Comparison of ENCODE assay signal across 32 cellular contexts in the genomic region with DNA sequence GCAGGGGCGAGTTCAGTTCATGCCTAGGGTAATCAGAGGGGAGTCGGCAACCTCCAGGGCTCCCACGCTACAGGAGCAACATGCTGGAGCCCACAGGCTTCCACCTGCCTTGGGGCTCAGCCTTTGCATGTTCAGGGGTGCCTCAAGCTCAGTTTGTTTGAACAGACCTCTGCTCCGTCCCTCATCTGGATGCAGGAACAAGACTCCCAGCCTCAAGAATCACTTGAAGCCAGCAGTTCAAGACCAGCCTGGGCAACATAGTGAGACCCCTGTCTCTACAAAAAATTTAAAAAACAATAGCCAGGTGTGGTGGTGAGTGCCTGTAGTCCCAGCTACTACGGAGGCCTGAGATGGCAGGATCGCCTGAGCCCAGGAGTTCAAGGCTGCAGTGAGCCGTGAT. TPM values are rescaled to one million over a fixed set of nuclear protein-coding genes. Genes with fewer than 3 reads are reported as not detected.
"Had no signal": no experiment of that assay in that cellular context is flagged by ENCODE, and none has a peak within 500 bp of the region (broad histone marks: within the 10 kb centered on the region; RNA-seq: fewer than 3 reads in every experiment).

No MANE protein-coding gene starts in this region.

- H3K9me3 ChIP-seq: adrenal gland, body of pancreas had no signal

- H3K4me3 Mint-ChIP-seq: activated B cell treated with CpG ODN at 0.5 μM for 24 hours; activated CD4-positive, alpha-beta memory T cell treated with anti-CD3 and anti-CD28 coated beads for 36 hours; activated naive CD4-positive, alpha-beta T cell treated with anti-CD3 and anti-CD28 coated beads for 36 hours; activated T-cell treated with anti-CD3 and anti-CD28 coated beads, Interleukin-2, amount 50 U/mL, for 4 hours; activated T-helper 1 cell treated with anti-CD3 and anti-CD28 coated beads, Interleukin-12 subunit alpha, Interleukin-12 subunit beta, Interleukin-2, Interleukin-4 antibody, amounts not matched to agents 30 ng/mL and 10 ng/mL and 1 ng/mL, durations not matched to agents 14 hours and 24 hours and 36 hours; T-helper 2 cell treated with Interferon-gamma antibody and Interleukin-4, amounts not matched to agents 5 μg/mL and 100 μg/mL, for 36 hours had no signal

- H3K36me3 ChIP-seq: adrenal gland had no signal

- H3K27ac ChIP-seq: adrenal gland, body of pancreas had no signal

- H3K36me3 Mint-ChIP-seq: activated CD4-positive, alpha-beta memory T cell treated with anti-CD3 and anti-CD28 coated beads for 36 hours; activated naive CD4-positive, alpha-beta T cell treated with anti-CD3 and anti-CD28 coated beads, Interleukin-2, amount 50 U/mL, for 72 hours had no signal

- H3K9me3 Mint-ChIP-seq: activated B cell treated with CpG ODN at 0.5 μM for 24 hours; activated CD4-positive, alpha-beta memory T cell treated with anti-CD3 and anti-CD28 coated beads for 36 hours; activated naive CD4-positive, alpha-beta T cell treated with anti-CD3 and anti-CD28 coated beads for 36 hours; activated naive CD4-positive, alpha-beta T cell treated with anti-CD3 and anti-CD28 coated beads, Interleukin-2, amount 50 U/mL, for 72 hours; activated T-cell treated with anti-CD3 and anti-CD28 coated beads, Interleukin-2, amount 50 U/mL, for 4 hours; activated T-helper 1 cell treated with anti-CD3 and anti-CD28 coated beads, Interleukin-12 subunit alpha, Interleukin-12 subunit beta, Interleukin-2, Interleukin-4 antibody, amounts not matched to agents 30 ng/mL and 10 ng/mL and 1 ng/mL, durations not matched to agents 14 hours and 24 hours and 36 hours; T-helper 2 cell treated with Interferon-gamma antibody and Interleukin-4, amounts not matched to agents 5 μg/mL and 100 μg/mL, for 36 hours had no signal

- DNase-seq: activated B cell treated with CpG ODN at 0.5 μM for 24 hours; activated CD4-positive, alpha-beta memory T cell treated with anti-CD3 and anti-CD28 coated beads for 36 hours; activated CD4-positive, alpha-beta T cell treated with anti-CD3 and anti-CD28 coated beads for 4 hours; activated CD4-positive, alpha-beta T cell treated with anti-CD3 and anti-CD28 coated beads, Interleukin-2, amount 50 U/mL, for 1 hour; activated CD4-positive, CD25-positive, alpha-beta regulatory T cell treated with anti-CD3 and anti-CD28 coated beads, Interleukin-2, amount 50 U/mL, for 72 hours; activated CD8-positive, alpha-beta memory T cell treated with anti-CD3 and anti-CD28 coated beads, Interleukin-2, amount 50 U/mL, for 4 hours; activated gamma-delta T cell treated with Interleukin-2 at 50 U/mL for 16 hours; activated naive CD4-positive, alpha-beta T cell treated with anti-CD3 and anti-CD28 coated beads for 36 hours; activated T-cell treated with anti-CD3 and anti-CD28 coated beads for 4 hours; activated T-cell treated with anti-CD3 and anti-CD28 coated beads, Interleukin-2, amount 50 U/mL, for 4 hours; adrenal gland; body of pancreas; caudate nucleus; cerebellar nuclear complex; Karpas-422; KBM-7; NCI-H1105; NCI-H1417 treated with DMSO at 0.1 percent for 48 hours; NCI-H187 treated with DMSO at 0.1 percent for 48 hours; NCI-H2081; NCI-H226; NCI-H446 treated with DMSO at 0.1 percent for 48 hours; NK-92 treated with Interleukin-12 subunit alpha and Interleukin-12 subunit beta, amount 100 ng/mL, for 24 hours; Right ventricle myocardium superior had no signal

- H3K27ac Mint-ChIP-seq: activated B cell treated with CpG ODN at 0.5 μM for 24 hours; activated CD4-positive, alpha-beta memory T cell treated with anti-CD3 and anti-CD28 coated beads for 36 hours; activated naive CD4-positive, alpha-beta T cell treated with anti-CD3 and anti-CD28 coated beads for 36 hours; activated naive CD4-positive, alpha-beta T cell treated with anti-CD3 and anti-CD28 coated beads, Interleukin-2, amount 50 U/mL, for 72 hours; activated T-helper 1 cell treated with anti-CD3 and anti-CD28 coated beads, Interleukin-12 subunit alpha, Interleukin-12 subunit beta, Interleukin-2, Interleukin-4 antibody, amounts not matched to agents 30 ng/mL and 10 ng/mL and 1 ng/mL, durations not matched to agents 14 hours and 24 hours and 36 hours; T-helper 2 cell treated with Interferon-gamma antibody and Interleukin-4, amounts not matched to agents 5 μg/mL and 100 μg/mL, for 36 hours had no signal

- ATAC-seq: activated naive CD4-positive, alpha-beta T cell treated with anti-CD3 and anti-CD28 coated beads, Interleukin-2, amount 50 U/mL, for 72 hours; activated T-cell treated with anti-CD3 and anti-CD28 coated beads, Interleukin-2, amount 50 U/mL, for 4 hours; body of pancreas had no signal

- H3K27me3 ChIP-seq: body of pancreas had no signal

- H3K4me3 ChIP-seq: adrenal gland, body of pancreas had no signal

RNA-seq across cellular contexts. Expression of gene HSD11B2, which starts 4.9 kb away (rescaled TPM):
- total RNA-seq: astrocyte; OCI-LY7; T-helper 1 cell treated with Interleukin-12 subunit alpha and Interleukin-12 subunit beta and Interleukin-4 antibody, amounts not matched to agents 30 ng/mL and 1 ng/mL, for 36 hours had no signal

RNA-seq across cellular contexts. Expression of gene ZDHHC1, which starts 9.7 kb away (rescaled TPM):
- total RNA-seq: OCI-LY7 had no signal

RNA-seq across cellular contexts. Expression of gene TPPP3, which starts 32.7 kb away (rescaled TPM):
- total RNA-seq: activated B cell treated with CpG ODN at 0.5 μM for 24 hours; activated CD4-positive, alpha-beta memory T cell treated with anti-CD3 and anti-CD28 coated beads for 36 hours; activated naive CD4-positive, alpha-beta T cell treated with anti-CD3 and anti-CD28 coated beads for 36 hours; activated naive CD4-positive, alpha-beta T cell treated with anti-CD3 and anti-CD28 coated beads, Interleukin-2, amount 50 U/mL, for 72 hours; activated T-helper 1 cell treated with anti-CD3 and anti-CD28 coated beads, Interleukin-12 subunit alpha, Interleukin-12 subunit beta, Interleukin-2, Interleukin-4 antibody, amounts not matched to agents 30 ng/mL and 10 ng/mL and 1 ng/mL, durations not matched to agents 14 hours and 24 hours and 36 hours; bronchial epithelial cell; MCF 10A; OCI-LY7; T-helper 1 cell treated with Interleukin-12 subunit alpha and Interleukin-12 subunit beta and Interleukin-4 antibody, amounts not matched to agents 30 ng/mL and 1 ng/mL, for 36 hours had no signal

RNA-seq across cellular contexts. Expression of gene AGRP, which starts 57.3 kb away (rescaled TPM):
- total RNA-seq: activated B cell treated with CpG ODN at 0.5 μM for 24 hours; activated CD4-positive, alpha-beta memory T cell treated with anti-CD3 and anti-CD28 coated beads for 36 hours; activated naive CD4-positive, alpha-beta T cell treated with anti-CD3 and anti-CD28 coated beads for 36 hours; activated T-cell treated with anti-CD3 and anti-CD28 coated beads, Interleukin-2, amount 50 U/mL, for 4 hours; activated T-helper 1 cell treated with anti-CD3 and anti-CD28 coated beads, Interleukin-12 subunit alpha, Interleukin-12 subunit beta, Interleukin-2, Interleukin-4 antibody, amounts not matched to agents 30 ng/mL and 10 ng/mL and 1 ng/mL, durations not matched to agents 14 hours and 24 hours and 36 hours; astrocyte; body of pancreas; bronchial epithelial cell; MCF 10A; OCI-LY7; Right ventricle myocardium superior; T-helper 1 cell treated with Interleukin-12 subunit alpha and Interleukin-12 subunit beta and Interleukin-4 antibody, amounts not matched to agents 30 ng/mL and 1 ng/mL, for 36 hours had no signal
